ENCODE assay signal across 17 cellular contexts in genomic region chr19:43648633-43649032, GRCh38. TPM values are rescaled to one million over a fixed set of nuclear protein-coding genes. Genes with fewer than 3 reads are reported as not detected.
DNase-seq lines count a peak whose midpoint lies in the region; ATAC-seq, FAIRE-seq and TF ChIP-seq lines count a peak whose summit lies in the region.
"Had no signal": no experiment of that assay in that cellular context is flagged by ENCODE, and none has a peak within 500 bp of the region (broad histone marks: within the 10 kb centered on the region; RNA-seq: fewer than 3 reads in every experiment).

No MANE protein-coding gene starts in this region.

- no peaks in the 10 kb centered on the region for H3K27me3 Mint-ChIP-seq in activated T-helper 17 cell treated with anti-CD3 and anti-CD28 coated beads, Interleukin-2, amount 50 U/mL, for 72 hours
- H3K27me3 Mint-ChIP-seq: B cell had no signal

- FAIRE-seq in HepG2 (lab: Jason Lieb, UNC) = no peak
- FAIRE-seq: GM12878, GM19239, H1 had no signal

- no peak for TF ChIP-seq RAD21 in HepG2 (CRISPR knock-in tag; IDR thresholded peaks at IDR 0.05)

- no peaks in the 10 kb centered on the region for H3K9me3 ChIP-seq in HepG2 (ENCODE audit: low read length)
- H3K9me3 ChIP-seq in right lobe of liver = no peaks in the 10 kb centered on the region
- H3K9me3 ChIP-seq in adrenal gland (replicated peaks in 1 of 3) = no peaks in the 10 kb centered on the region

- no peak overlapping the region for H3K27ac ChIP-seq in HepG2 (ENCODE audit: extremely low read length, insufficient read depth, low read length)
- no peak overlapping the region for H3K27ac ChIP-seq in right lobe of liver
- no peak overlapping the region for H3K27ac ChIP-seq in adrenal gland
- H3K27ac ChIP-seq: BLaER1 treated with 17β-estradiol and CSF1 and Interleukin-3, amounts not matched to agents 10 nM and 100 nM had no signal

- H3K9me3 Mint-ChIP-seq in activated T-helper 17 cell treated with anti-CD3 and anti-CD28 coated beads, Interleukin-2, amount 50 U/mL, for 72 hours = no peaks in the 10 kb centered on the region
- no peaks in the 10 kb centered on the region for H3K9me3 Mint-ChIP-seq in stimulated activated effector memory CD8-positive, alpha-beta T cell treated with anti-CD3 and anti-CD28 coated beads, Interleukin-12 subunit alpha, Interleukin-12 subunit beta, amount 100 ng/mL, for 72 hours

- H3K4me1 Mint-ChIP-seq in activated T-helper 17 cell treated with anti-CD3 and anti-CD28 coated beads, Interleukin-2, amount 50 U/mL, for 72 hours = no peaks in the 10 kb centered on the region
- no peaks in the 10 kb centered on the region for H3K4me1 Mint-ChIP-seq in stimulated activated effector memory CD8-positive, alpha-beta T cell treated with anti-CD3 and anti-CD28 coated beads, Interleukin-12 subunit alpha, Interleukin-12 subunit beta, amount 100 ng/mL, for 72 hours

- DNase-seq in HepG2 (ENCODE audit: low spot score) (no peak), right lobe of liver (no peak), NCI-H526 (lab: John Stamatoyannopoulos, UW) (no peak), adrenal gland (no peak)
- DNase-seq in stimulated activated effector memory CD8-positive, alpha-beta T cell treated with anti-CD3 and anti-CD28 coated beads, Interleukin-12 subunit alpha, Interleukin-12 subunit beta, amount 100 ng/mL, for 72 hours (ENCODE audit: low spot score in 2 of 2) = no peak
- DNase-seq: 8988T; Calu3; CD8-positive, alpha-beta T cell; DMS79 treated with DMSO at 0.1 percent for 48 hours; H9 had no signal

- H3K27ac Mint-ChIP-seq in activated T-helper 17 cell treated with anti-CD3 and anti-CD28 coated beads, Interleukin-2, amount 50 U/mL, for 72 hours = peak overlapping the region; percentile 10
- peak overlapping the region; percentile 23 for H3K27ac Mint-ChIP-seq in stimulated activated effector memory CD8-positive, alpha-beta T cell treated with anti-CD3 and anti-CD28 coated beads, Interleukin-12 subunit alpha, Interleukin-12 subunit beta, amount 100 ng/mL, for 72 hours
- H3K27ac Mint-ChIP-seq: B cell; CD8-positive, alpha-beta T cell had no signal

- TF ChIP-seq POLR2A in HepG2 (IDR thresholded peaks at IDR 0.05; ENCODE audit: insufficient read depth in 1 of 2, low read depth in 2 of 2, low read length in 2 of 2) (no peak), right lobe of liver (IDR thresholded peaks at IDR 0.05) (no peak), adrenal gland (IDR thresholded peaks at IDR 0.05) (no peak)

- H4K20me1 ChIP-seq in HepG2 (ENCODE audit: insufficient read depth, low read length) = no peaks in the 10 kb centered on the region

- H3K4me1 ChIP-seq in HepG2 (ENCODE audit: insufficient read depth, low read length) (peaks cover 8% of the 10 kb centered on the region), right lobe of liver (peaks cover 0 to 6% (median 0%) of the 10 kb centered on the region in 4 donors), adrenal gland (replicated peaks in 1 of 2) (no peaks in the 10 kb centered on the region)

- no peak overlapping the region for H2AFZ ChIP-seq in HepG2 (ENCODE audit: low read length)

- no peak for ATAC-seq in HepG2
- ATAC-seq in right lobe of liver = no peak
- no peak for ATAC-seq in activated T-helper 17 cell treated with anti-CD3 and anti-CD28 coated beads, Interleukin-2, amount 50 U/mL, for 72 hours (replicated peaks)
- ATAC-seq in stimulated activated effector memory CD8-positive, alpha-beta T cell treated with anti-CD3 and anti-CD28 coated beads, Interleukin-12 subunit alpha, Interleukin-12 subunit beta, amount 100 ng/mL, for 72 hours = no peak
- ATAC-seq: CD8-positive, alpha-beta T cell; GM12878 had no signal

- POLR2A ChIA-PET in HepG2 (lab: Yijun Ruan, JAX) = no interaction called here

- TF ChIP-seq EP300 in HepG2 (IDR thresholded peaks at IDR 0.05; ENCODE audit: low read depth in 2 of 2, low read length in 2 of 2) (no peak), HepG2 (CRISPR knock-in tag; IDR thresholded peaks at IDR 0.05; ENCODE audit: borderline replicate concordance) (no peak)

- in situ Hi-C loops in HepG2 (cut with HindIII; ENCODE audit: extremely low pct_ligation_motif_present, low pct_unique_long_range_greater_than_20kb) = no loop called here

- H3K27me3 ChIP-seq in HepG2 (ENCODE audit: control insufficient read depth in 1 of 2, insufficient read depth in 2 of 2, low read length in 2 of 2) (no peaks in the 10 kb centered on the region), right lobe of liver (no peaks in the 10 kb centered on the region), adrenal gland (no peaks in the 10 kb centered on the region)
- H3K27me3 ChIP-seq: BLaER1 treated with 17β-estradiol and CSF1 and Interleukin-3, amounts not matched to agents 10 nM and 100 nM had no signal

- no peak overlapping the region for H3K9ac ChIP-seq in HepG2 (ENCODE audit: insufficient read depth, low read depth, low read length)
- H3K9ac ChIP-seq: BLaER1 treated with 17β-estradiol and CSF1 and Interleukin-3, amounts not matched to agents 10 nM and 100 nM had no signal

- TF ChIP-seq CTCF in HepG2 (CRISPR knock-in tag; IDR thresholded peaks at IDR 0.05) (no peak), right lobe of liver (IDR thresholded peaks at IDR 0.05) (no peak), adrenal gland (IDR thresholded peaks at IDR 0.05) (no peak)

- intact Hi-C loops in HepG2 (cut with micrococcal nuclease; ENCODE audit: unreplicated experiment) (no loop called here), right lobe of liver (cut with DNase I) (loop anchor here in 1 of 2 donors (10.0 kb wide), 1 partner anchor 204 kb away; no protein-coding TSS in a partner anchor), adrenal gland (cut with DNase I) (no loop called here)

- no peaks in the 10 kb centered on the region for H3K79me2 ChIP-seq in HepG2 (ENCODE audit: insufficient read depth, low read length)

- CTCF ChIA-PET in HepG2 (lab: Yijun Ruan, JAX; ENCODE audit: low intra/inter-chr PET ratio, low total read pairs) = no interaction called here

- H3K4me3 Mint-ChIP-seq in activated T-helper 17 cell treated with anti-CD3 and anti-CD28 coated beads, Interleukin-2, amount 50 U/mL, for 72 hours = no peak overlapping the region
- no peak overlapping the region for H3K4me3 Mint-ChIP-seq in stimulated activated effector memory CD8-positive, alpha-beta T cell treated with anti-CD3 and anti-CD28 coated beads, Interleukin-12 subunit alpha, Interleukin-12 subunit beta, amount 100 ng/mL, for 72 hours
- H3K4me3 Mint-ChIP-seq: B cell; CD8-positive, alpha-beta T cell; H9 had no signal

- H3K4me3 ChIP-seq in HepG2 (replicated peaks in 1 of 3; ENCODE audit: insufficient read depth in 1 of 3, low read depth in 2 of 3, low read length in 3 of 3) = no peak overlapping the region
- H3K4me3 ChIP-seq in right lobe of liver = no peak overlapping the region
- H3K4me3 ChIP-seq in adrenal gland = no peak overlapping the region
- H3K4me3 ChIP-seq: BLaER1 treated with 17β-estradiol and CSF1 and Interleukin-3, amounts not matched to agents 10 nM and 100 nM; GM12878 had no signal

- BruUV-seq in HepG2 (replicated peaks; lab: Mats Ljungman, UMichigan) = no TSS peak

- no peaks in the 10 kb centered on the region for H3K36me3 ChIP-seq in HepG2 (replicated peaks in 1 of 2; ENCODE audit: control insufficient read depth in 1 of 2, insufficient read depth in 2 of 2, low read length in 2 of 2)
- no peaks in the 10 kb centered on the region for H3K36me3 ChIP-seq in right lobe of liver
- H3K36me3 ChIP-seq in adrenal gland (replicated peaks in 1 of 2) = peaks cover 0 to 17% of the 10 kb centered on the region in 2 donors

- WGBS in HepG2 (ENCODE audit: low lambda C conversion rate) = 96% methylated on average over 6 of the region's 6 CpGs
- WGBS in right lobe of liver (ENCODE audit: insufficient coverage, low coverage, low lambda C conversion rate, missing lambda C conversion rate) = 65% methylated on average over 3 of the region's 6 CpGs
- 91 to 97% (median 92%) methylated on average over 6 of the region's 6 CpGs for WGBS in adrenal gland, 4 donors

- no peak overlapping the region for H3K4me2 ChIP-seq in HepG2 (ENCODE audit: low read depth, low read length)
- H3K4me2 ChIP-seq: BLaER1 treated with 17β-estradiol and CSF1 and Interleukin-3, amounts not matched to agents 10 nM and 100 nM had no signal

- peaks cover 47% of the 10 kb centered on the region for H3K36me3 Mint-ChIP-seq in activated T-helper 17 cell treated with anti-CD3 and anti-CD28 coated beads, Interleukin-2, amount 50 U/mL, for 72 hours (ENCODE audit: low read depth)
- H3K36me3 Mint-ChIP-seq in stimulated activated effector memory CD8-positive, alpha-beta T cell treated with anti-CD3 and anti-CD28 coated beads, Interleukin-12 subunit alpha, Interleukin-12 subunit beta, amount 100 ng/mL, for 72 hours = peaks cover 72% of the 10 kb centered on the region

RNA-seq across cellular contexts. Expression of gene CADM4, which starts 9.0 kb away (rescaled TPM):
- total RNA-seq in HepG2 (2016; rRNA removed; fragmentation: Illumina TruSeq; extraction: Trizol) = 6.4 and 16.0 TPM in 2 replicates
- 1.9 and 2.0 TPM in 2 replicates for total RNA-seq in HepG2 (2016; cell fraction: cytosol; rRNA removed; fragmentation: Illumina TruSeq; extraction: Trizol; ENCODE audit: low read depth)
- total RNA-seq in HepG2 (2016; cell fraction: insoluble cytoplasmic fraction; rRNA removed; fragmentation: Illumina TruSeq; extraction: Trizol) = 6.2 and 15.7 TPM in 2 replicates
- total RNA-seq in HepG2 (2016; cell fraction: membrane; rRNA removed; fragmentation: Illumina TruSeq; extraction: Trizol) = 6.3 and 6.6 TPM in 2 replicates
- total RNA-seq in HepG2 (2016; cell fraction: nucleus; rRNA removed; fragmentation: Illumina TruSeq; extraction: Trizol) = 13.7 and 16.1 TPM in 2 replicates
- 8.5 and 15.4 TPM in 2 replicates for polyA plus RNA-seq in HepG2 (2011; rRNA removed)
- 10.7 and 11.5 TPM in 2 replicates for polyA plus RNA-seq in HepG2 (2011; cell fraction: cytosol; rRNA removed)
- polyA plus RNA-seq in HepG2 (2011; cell fraction: nucleus; rRNA removed) = 8.7 and 11.0 TPM in 2 replicates
- 14.2 and 19.2 TPM in 2 replicates for polyA plus RNA-seq in HepG2 (2012)
- 3.1 and 3.4 TPM in 2 replicates for polyA plus RNA-seq in HepG2 (2016; cell fraction: cytosol; fragmentation: Illumina TruSeq; extraction: Trizol; ENCODE audit: low read depth)
- 7.9 and 9.3 TPM in 2 replicates for polyA plus RNA-seq in HepG2 (2016; cell fraction: insoluble cytoplasmic fraction; fragmentation: Illumina TruSeq; extraction: Trizol; ENCODE audit: low read depth)
- 6.8 and 7.0 TPM in 2 replicates for polyA plus RNA-seq in HepG2 (2016; cell fraction: membrane; fragmentation: Illumina TruSeq; extraction: Trizol; ENCODE audit: low read depth)
- polyA plus RNA-seq in HepG2 (2016; cell fraction: nucleus; fragmentation: Illumina TruSeq; extraction: Trizol; ENCODE audit: insufficient read depth, low read depth) = 32.5 and 32.9 TPM in 2 replicates
- polyA minus RNA-seq in HepG2 (2011; rRNA and poly(A)+ RNA removed; ENCODE audit: low replicate concordance) = 1.1 and 12.4 TPM in 2 replicates
- 5.0 and 7.8 TPM in 2 replicates for polyA minus RNA-seq in HepG2 (2011; cell fraction: cytosol; rRNA and poly(A)+ RNA removed)
- polyA minus RNA-seq in HepG2 (2011; cell fraction: nucleus; rRNA and poly(A)+ RNA removed) = 4.0 and 5.5 TPM in 2 replicates
- total RNA-seq in right lobe of liver = 1 to 10 TPM; 2.2 to 4.7 (median 3.7) TPM
- under 1 TPM; 0.22 to 0.61 TPM for total RNA-seq in activated T-helper 17 cell treated with anti-CD3 and anti-CD28 coated beads, Interleukin-2, amount 50 U/mL, for 72 hours
- total RNA-seq in adrenal gland = 10 to 100 TPM; 16.6 to 53.9 (median 40.8) TPM
- polyA plus RNA-seq in adrenal gland = 10 to 100 TPM; 21.7 to 92.7 (median 41.4) TPM

RNA-seq across cellular contexts. Expression of gene PLAUR, which starts 21.3 kb away (rescaled TPM):
- 2.2 and 2.5 TPM in 2 replicates for total RNA-seq in HepG2 (2016; rRNA removed; fragmentation: Illumina TruSeq; extraction: Trizol)
- total RNA-seq in HepG2 (2016; cell fraction: cytosol; rRNA removed; fragmentation: Illumina TruSeq; extraction: Trizol; ENCODE audit: low read depth) = 1.1 and 2.5 TPM in 2 replicates
- total RNA-seq in HepG2 (2016; cell fraction: insoluble cytoplasmic fraction; rRNA removed; fragmentation: Illumina TruSeq; extraction: Trizol) = 1.8 and 2.2 TPM in 2 replicates
- 1.2 and 2.1 TPM in 2 replicates for total RNA-seq in HepG2 (2016; cell fraction: membrane; rRNA removed; fragmentation: Illumina TruSeq; extraction: Trizol)
- total RNA-seq in HepG2 (2016; cell fraction: nucleus; rRNA removed; fragmentation: Illumina TruSeq; extraction: Trizol) = 1.4 and 3.2 TPM in 2 replicates
- polyA plus RNA-seq in HepG2 (2011; rRNA removed) = 2.9 and 3.9 TPM in 2 replicates
- 2.1 and 2.9 TPM in 2 replicates for polyA plus RNA-seq in HepG2 (2011; cell fraction: cytosol; rRNA removed)
- polyA plus RNA-seq in HepG2 (2011; cell fraction: nucleus; rRNA removed) = 8.0 and 8.8 TPM in 2 replicates
- polyA plus RNA-seq in HepG2 (2012) = 2.0 and 2.1 TPM in 2 replicates
- 0.71 and 1.1 TPM in 2 replicates for polyA plus RNA-seq in HepG2 (2016; cell fraction: cytosol; fragmentation: Illumina TruSeq; extraction: Trizol; ENCODE audit: low read depth)
- polyA plus RNA-seq in HepG2 (2016; cell fraction: insoluble cytoplasmic fraction; fragmentation: Illumina TruSeq; extraction: Trizol; ENCODE audit: low read depth) = 2.7 and 2.8 TPM in 2 replicates
- 1.1 and 1.3 TPM in 2 replicates for polyA plus RNA-seq in HepG2 (2016; cell fraction: membrane; fragmentation: Illumina TruSeq; extraction: Trizol; ENCODE audit: low read depth)
- polyA plus RNA-seq in HepG2 (2016; cell fraction: nucleus; fragmentation: Illumina TruSeq; extraction: Trizol; ENCODE audit: insufficient read depth, low read depth) = 6.9 and 8.6 TPM in 2 replicates
- polyA minus RNA-seq in HepG2 (2011; rRNA and poly(A)+ RNA removed; ENCODE audit: low replicate concordance) = 2.8 and 50.5 TPM in 2 replicates
- polyA minus RNA-seq in HepG2 (2011; cell fraction: cytosol; rRNA and poly(A)+ RNA removed) = 1.3 and 2.9 TPM in 2 replicates
- 1.4 and 1.7 TPM in 2 replicates for polyA minus RNA-seq in HepG2 (2011; cell fraction: nucleus; rRNA and poly(A)+ RNA removed)
- 10 to 100 TPM in 1 of 6 experiments, 1 to 10 TPM in 4, under 1 TPM in 1; 0.90 to 13.3 (median 2.3) TPM for total RNA-seq in right lobe of liver
- 10 to 100 TPM; 11.2 to 52.5 TPM for total RNA-seq in activated T-helper 17 cell treated with anti-CD3 and anti-CD28 coated beads, Interleukin-2, amount 50 U/mL, for 72 hours
- 10 to 100 TPM in 6 of 8 donors, 1 to 10 TPM in 2; 6.6 to 25.9 (median 15.4) TPM for total RNA-seq in adrenal gland
- 10 to 100 TPM in 2 of 3 donors, 1 to 10 TPM in 1; 6.3 to 16.3 (median 14.5) TPM for polyA plus RNA-seq in adrenal gland

RNA-seq across cellular contexts. Expression of gene ZNF428, which starts 29.2 kb away (rescaled TPM):
- total RNA-seq in HepG2 (2016; rRNA removed; fragmentation: Illumina TruSeq; extraction: Trizol) (24.0 and 26.9 TPM in 2 replicates), right lobe of liver (10 to 100 TPM; 10.9 to 16.7 (median 13.3) TPM), adrenal gland (10 to 100 TPM; 34.9 to 71.2 (median 54.9) TPM)
- total RNA-seq in HepG2 (2016; cell fraction: cytosol; rRNA removed; fragmentation: Illumina TruSeq; extraction: Trizol; ENCODE audit: low read depth) = 19.4 and 25.5 TPM in 2 replicates
- total RNA-seq in HepG2 (2016; cell fraction: insoluble cytoplasmic fraction; rRNA removed; fragmentation: Illumina TruSeq; extraction: Trizol) = 20.7 and 27.4 TPM in 2 replicates
- total RNA-seq in HepG2 (2016; cell fraction: membrane; rRNA removed; fragmentation: Illumina TruSeq; extraction: Trizol) = 23.9 and 34.3 TPM in 2 replicates
- total RNA-seq in HepG2 (2016; cell fraction: nucleus; rRNA removed; fragmentation: Illumina TruSeq; extraction: Trizol) = 6.5 and 9.5 TPM in 2 replicates
- polyA plus RNA-seq in HepG2 (2011; rRNA removed) (10.4 and 11.5 TPM in 2 replicates), adrenal gland (100 to 1,000 TPM in 2 of 3 donors, 10 to 100 TPM in 1; 10.3 to 214 (median 148) TPM)
- 8.0 and 12.3 TPM in 2 replicates for polyA plus RNA-seq in HepG2 (2011; cell fraction: cytosol; rRNA removed)
- polyA plus RNA-seq in HepG2 (2011; cell fraction: nucleus; rRNA removed) = 6.0 and 6.2 TPM in 2 replicates
- polyA plus RNA-seq in HepG2 (2012) = 11.5 and 12.7 TPM in 2 replicates
- polyA plus RNA-seq in HepG2 (2016; cell fraction: cytosol; fragmentation: Illumina TruSeq; extraction: Trizol; ENCODE audit: low read depth) = 19.6 and 22.2 TPM in 2 replicates
- polyA plus RNA-seq in HepG2 (2016; cell fraction: insoluble cytoplasmic fraction; fragmentation: Illumina TruSeq; extraction: Trizol; ENCODE audit: low read depth) = 27.6 and 28.2 TPM in 2 replicates
- polyA plus RNA-seq in HepG2 (2016; cell fraction: membrane; fragmentation: Illumina TruSeq; extraction: Trizol; ENCODE audit: low read depth) = 25.6 and 28.5 TPM in 2 replicates
- 19.8 and 22.6 TPM in 2 replicates for polyA plus RNA-seq in HepG2 (2016; cell fraction: nucleus; fragmentation: Illumina TruSeq; extraction: Trizol; ENCODE audit: insufficient read depth, low read depth)
- 3.2 and 7.4 TPM in 2 replicates for polyA minus RNA-seq in HepG2 (2011; rRNA and poly(A)+ RNA removed; ENCODE audit: low replicate concordance)
- polyA minus RNA-seq in HepG2 (2011; cell fraction: cytosol; rRNA and poly(A)+ RNA removed) = 4.6 and 4.9 TPM in 2 replicates
- polyA minus RNA-seq in HepG2 (2011; cell fraction: nucleus; rRNA and poly(A)+ RNA removed) = 2.1 and 4.6 TPM in 2 replicates
- total RNA-seq in activated T-helper 17 cell treated with anti-CD3 and anti-CD28 coated beads, Interleukin-2, amount 50 U/mL, for 72 hours = 10 to 100 TPM; 12.9 to 27.6 TPM

RNA-seq across cellular contexts. Expression of gene SRRM5, which starts 36.7 kb away (rescaled TPM):
- 0.11 TPM in 1 of 2 replicates, not detected in the other for total RNA-seq in HepG2 (2016; rRNA removed; fragmentation: Illumina TruSeq; extraction: Trizol)
- not detected in 2 replicates for total RNA-seq in HepG2 (2016; cell fraction: cytosol; rRNA removed; fragmentation: Illumina TruSeq; extraction: Trizol; ENCODE audit: low read depth)
- total RNA-seq in HepG2 (2016; cell fraction: insoluble cytoplasmic fraction; rRNA removed; fragmentation: Illumina TruSeq; extraction: Trizol) = not detected in 2 replicates
- total RNA-seq in HepG2 (2016; cell fraction: membrane; rRNA removed; fragmentation: Illumina TruSeq; extraction: Trizol) = 0.06 TPM in 1 of 2 replicates, not detected in the other
- total RNA-seq in HepG2 (2016; cell fraction: nucleus; rRNA removed; fragmentation: Illumina TruSeq; extraction: Trizol) = 0.31 TPM in 1 of 2 replicates, not detected in the other
- polyA plus RNA-seq in HepG2 (2011; rRNA removed) = 0.16 TPM in 2 replicates
- polyA plus RNA-seq in HepG2 (2011; cell fraction: cytosol; rRNA removed) = 0.03 and 0.08 TPM in 2 replicates
- polyA plus RNA-seq in HepG2 (2011; cell fraction: nucleus; rRNA removed) = 0.61 and 0.79 TPM in 2 replicates
- polyA plus RNA-seq in HepG2 (2012) = 0.15 and 0.21 TPM in 2 replicates
- polyA plus RNA-seq in HepG2 (2016; cell fraction: cytosol; fragmentation: Illumina TruSeq; extraction: Trizol; ENCODE audit: low read depth) = not detected in 2 replicates
- polyA plus RNA-seq in HepG2 (2016; cell fraction: insoluble cytoplasmic fraction; fragmentation: Illumina TruSeq; extraction: Trizol; ENCODE audit: low read depth) = 0.10 and 0.12 TPM in 2 replicates
- polyA plus RNA-seq in HepG2 (2016; cell fraction: membrane; fragmentation: Illumina TruSeq; extraction: Trizol; ENCODE audit: low read depth) = 0.10 TPM in 2 replicates
- 0.51 and 1.2 TPM in 2 replicates for polyA plus RNA-seq in HepG2 (2016; cell fraction: nucleus; fragmentation: Illumina TruSeq; extraction: Trizol; ENCODE audit: insufficient read depth, low read depth)
- 0.18 and 0.23 TPM in 2 replicates for polyA minus RNA-seq in HepG2 (2011; rRNA and poly(A)+ RNA removed; ENCODE audit: low replicate concordance)
- polyA minus RNA-seq in HepG2 (2011; cell fraction: cytosol; rRNA and poly(A)+ RNA removed) = not detected in 2 replicates
- polyA minus RNA-seq in HepG2 (2011; cell fraction: nucleus; rRNA and poly(A)+ RNA removed) = 0.39 and 0.50 TPM in 2 replicates
- total RNA-seq in right lobe of liver = under 1 TPM in 5 of 6 experiments, not detected in 1; 0.09 to 0.37 (median 0.18) TPM
- total RNA-seq in activated T-helper 17 cell treated with anti-CD3 and anti-CD28 coated beads, Interleukin-2, amount 50 U/mL, for 72 hours = 1 to 10 TPM in 1 of 2 donors, under 1 TPM in 1; 0.74 to 1.4 TPM
- total RNA-seq in adrenal gland = under 1 TPM in 5 of 8 donors, not detected in 3; 0.15 to 0.43 (median 0.18) TPM
- 1 to 10 TPM in 2 of 3 donors, under 1 TPM in 1; 0.53 to 4.7 (median 1.2) TPM for polyA plus RNA-seq in adrenal gland
- total RNA-seq: G401 had no signal

RNA-seq across cellular contexts. Expression of gene ZNF576, which starts 52.2 kb away (rescaled TPM):
- 9.6 and 10.9 TPM in 2 replicates for total RNA-seq in HepG2 (2016; rRNA removed; fragmentation: Illumina TruSeq; extraction: Trizol)
- total RNA-seq in HepG2 (2016; cell fraction: cytosol; rRNA removed; fragmentation: Illumina TruSeq; extraction: Trizol; ENCODE audit: low read depth) = 8.7 and 10.4 TPM in 2 replicates
- total RNA-seq in HepG2 (2016; cell fraction: insoluble cytoplasmic fraction; rRNA removed; fragmentation: Illumina TruSeq; extraction: Trizol) = 10.6 and 11.2 TPM in 2 replicates
- total RNA-seq in HepG2 (2016; cell fraction: membrane; rRNA removed; fragmentation: Illumina TruSeq; extraction: Trizol) = 13.9 and 14.1 TPM in 2 replicates
- total RNA-seq in HepG2 (2016; cell fraction: nucleus; rRNA removed; fragmentation: Illumina TruSeq; extraction: Trizol) = 6.6 and 7.0 TPM in 2 replicates
- polyA plus RNA-seq in HepG2 (2011; rRNA removed) = 7.2 and 10.2 TPM in 2 replicates
- polyA plus RNA-seq in HepG2 (2011; cell fraction: cytosol; rRNA removed) = 7.1 and 9.5 TPM in 2 replicates
- 7.2 and 9.1 TPM in 2 replicates for polyA plus RNA-seq in HepG2 (2011; cell fraction: nucleus; rRNA removed)
- polyA plus RNA-seq in HepG2 (2012) = 4.1 and 5.6 TPM in 2 replicates
- 11.9 and 12.6 TPM in 2 replicates for polyA plus RNA-seq in HepG2 (2016; cell fraction: cytosol; fragmentation: Illumina TruSeq; extraction: Trizol; ENCODE audit: low read depth)
- polyA plus RNA-seq in HepG2 (2016; cell fraction: insoluble cytoplasmic fraction; fragmentation: Illumina TruSeq; extraction: Trizol; ENCODE audit: low read depth) = 12.1 and 13.5 TPM in 2 replicates
- polyA plus RNA-seq in HepG2 (2016; cell fraction: membrane; fragmentation: Illumina TruSeq; extraction: Trizol; ENCODE audit: low read depth) = 12.7 and 17.2 TPM in 2 replicates
- polyA plus RNA-seq in HepG2 (2016; cell fraction: nucleus; fragmentation: Illumina TruSeq; extraction: Trizol; ENCODE audit: insufficient read depth, low read depth) = 8.1 and 10.1 TPM in 2 replicates
- 10.5 and 15.9 TPM in 2 replicates for polyA minus RNA-seq in HepG2 (2011; rRNA and poly(A)+ RNA removed; ENCODE audit: low replicate concordance)
- polyA minus RNA-seq in HepG2 (2011; cell fraction: cytosol; rRNA and poly(A)+ RNA removed) = 3.5 and 5.6 TPM in 2 replicates
- polyA minus RNA-seq in HepG2 (2011; cell fraction: nucleus; rRNA and poly(A)+ RNA removed) = 10.2 and 14.8 TPM in 2 replicates
- total RNA-seq in right lobe of liver = 10 to 100 TPM in 4 of 6 experiments, 1 to 10 TPM in 2; 7.7 to 15.8 (median 10.3) TPM
- total RNA-seq in activated T-helper 17 cell treated with anti-CD3 and anti-CD28 coated beads, Interleukin-2, amount 50 U/mL, for 72 hours = 10 to 100 TPM; 17.8 to 23.3 TPM
- 100 to 1,000 TPM in 1 of 8 donors, 10 to 100 TPM in 7; 15.7 to 114 (median 26.3) TPM for total RNA-seq in adrenal gland
- 10 to 100 TPM in 2 of 3 donors, 1 to 10 TPM in 1; 9.8 to 13.7 (median 10.8) TPM for polyA plus RNA-seq in adrenal gland
